Comparison of ENCODE assay signal across 10 cellular contexts in genomic region chr4:190179030-190179739, GRCh38. TPM values are rescaled to one million over a fixed set of nuclear protein-coding genes. Genes with fewer than 3 reads are reported as not detected.
DNase-seq lines count a peak whose midpoint lies in the region; ATAC-seq and TF ChIP-seq lines count a peak whose summit lies in the region.
"Not testable (repeated sequence)": the region's sequence is repeated elsewhere in the genome, so short reads cannot be mapped to it uniquely, and the experiment has no call there.
"Had no signal": no experiment of that assay in that cellular context is flagged by ENCODE, and none has a peak within 500 bp of the region (broad histone marks: within the 10 kb centered on the region; RNA-seq: fewer than 3 reads in every experiment).

No MANE protein-coding gene starts in this region.

- not testable (repeated sequence) for H3K27ac Mint-ChIP-seq in activated naive CD8-positive, alpha-beta T cell treated with anti-CD3 and anti-CD28 coated beads, Interleukin-2, amount 10 ng/mL, durations not matched to agents 7 days and 5 days

- not testable (repeated sequence) for H2BK5ac ChIP-seq in IMR-90 (ENCODE audit: low read depth, low read length, poor library complexity, severe bottlenecking)

- H3K27ac ChIP-seq in IMR-90 (ENCODE audit: insufficient read depth, low read length); gastrocnemius medialis: not testable (repeated sequence)

- not testable (repeated sequence) for H2AK5ac ChIP-seq in IMR-90 (ENCODE audit: low read depth, low read length)

- H3K4me3 Mint-ChIP-seq in activated naive CD8-positive, alpha-beta T cell treated with anti-CD3 and anti-CD28 coated beads, Interleukin-2, amount 10 ng/mL, durations not matched to agents 7 days and 5 days = not testable (repeated sequence)

- DNase-seq in IMR-90; activated naive CD8-positive, alpha-beta T cell treated with anti-CD3 and anti-CD28 coated beads, Interleukin-2, amount 10 ng/mL, durations not matched to agents 7 days and 5 days; left lobe of liver (ENCODE audit: low spot score); gastrocnemius medialis: not testable (repeated sequence)

- H3K4me3 ChIP-seq in IMR-90 (ENCODE audit: insufficient read depth, low read depth, low read length); gastrocnemius medialis: not testable (repeated sequence)

- H3K9me1 ChIP-seq in IMR-90 (ENCODE audit: insufficient read depth, low read length) = not testable (repeated sequence)

- not testable (repeated sequence) for TF ChIP-seq RAD21 in IMR-90 (IDR thresholded peaks at IDR 0.05; ENCODE audit: low read length)

- peak; percentile 64 for ATAC-seq in GM18502 (IDR thresholded peaks at IDR 0.05; ENCODE audit: poor library complexity, unreplicated experiment)
- ATAC-seq in GM19467 (IDR thresholded peaks at IDR 0.05; ENCODE audit: unreplicated experiment) = peak; percentile 54
- peak; percentile 56 for ATAC-seq in HG02610 (IDR thresholded peaks at IDR 0.05; ENCODE audit: unreplicated experiment)
- ATAC-seq in HG03103 (IDR thresholded peaks at IDR 0.05; ENCODE audit: low read depth, unreplicated experiment) = peak; percentile 49
- ATAC-seq in IMR-90 (ENCODE audit: low read depth) = peak; percentile 69
- ATAC-seq in activated naive CD8-positive, alpha-beta T cell treated with anti-CD3 and anti-CD28 coated beads, Interleukin-2, amount 10 ng/mL, durations not matched to agents 7 days and 5 days (ENCODE audit: low read depth) = peak; percentile 39
- ATAC-seq in left lobe of liver = peak; percentile 70
- ATAC-seq in gastrocnemius medialis = peak; percentile 69 to 71

- not testable (repeated sequence) for H4K20me1 ChIP-seq in IMR-90 (ENCODE audit: insufficient read depth, low read length)

- H3K79me1 ChIP-seq in IMR-90 (ENCODE audit: low read depth in 1 of 2, low read length in 2 of 2) = not testable (repeated sequence)

- H4K8ac ChIP-seq in IMR-90 (ENCODE audit: low read depth in 2 of 2, low read length in 2 of 2) = not testable (repeated sequence)

- H3K4me1 Mint-ChIP-seq in activated naive CD8-positive, alpha-beta T cell treated with anti-CD3 and anti-CD28 coated beads, Interleukin-2, amount 10 ng/mL, durations not matched to agents 7 days and 5 days = not testable (repeated sequence)

- not testable (repeated sequence) for TF ChIP-seq CTCF in IMR-90 (conservative IDR thresholded peaks at IDR 0.05; ENCODE audit: low read depth, low read length); gastrocnemius medialis (IDR thresholded peaks at IDR 0.05 in 4 of 5, conservative IDR thresholded peaks at IDR 0.05 in 1 of 5)

- H4K91ac ChIP-seq in IMR-90 (ENCODE audit: insufficient read depth, low read depth, low read length) = not testable (repeated sequence)

- not testable (repeated sequence) for H3K27me3 ChIP-seq in IMR-90 (ENCODE audit: control insufficient read depth, insufficient read depth, low read length); gastrocnemius medialis

- H3K9me3 Mint-ChIP-seq in activated naive CD8-positive, alpha-beta T cell treated with anti-CD3 and anti-CD28 coated beads, Interleukin-2, amount 10 ng/mL, durations not matched to agents 7 days and 5 days = not testable (repeated sequence)

- H2AK9ac ChIP-seq in IMR-90 (replicated peaks; ENCODE audit: low read depth, low read length, poor library complexity) = not testable (repeated sequence)

- H3K27me3 Mint-ChIP-seq in activated naive CD8-positive, alpha-beta T cell treated with anti-CD3 and anti-CD28 coated beads, Interleukin-2, amount 10 ng/mL, durations not matched to agents 7 days and 5 days = not testable (repeated sequence)

- not testable (repeated sequence) for H3K18ac ChIP-seq in IMR-90 (ENCODE audit: low read depth, low read length)

- H3K36me3 Mint-ChIP-seq in activated naive CD8-positive, alpha-beta T cell treated with anti-CD3 and anti-CD28 coated beads, Interleukin-2, amount 10 ng/mL, durations not matched to agents 7 days and 5 days = not testable (repeated sequence)

- BruUV-seq in IMR-90 (replicated peaks; lab: Mats Ljungman, UMichigan) = not testable (repeated sequence)

- not testable (repeated sequence) for H3K9me3 ChIP-seq in IMR-90 (ENCODE audit: control insufficient read depth, insufficient read depth, low read length); gastrocnemius medialis

- not testable (repeated sequence) for H2BK120ac ChIP-seq in IMR-90 (ENCODE audit: low read depth, low read length)

- CTCF ChIA-PET in IMR-90 (lab: Yijun Ruan, JAX) = not testable (repeated sequence)

- H3K14ac ChIP-seq in IMR-90 (replicated peaks; ENCODE audit: low read depth, low read length) = not testable (repeated sequence)

- not testable (repeated sequence) for H3K4ac ChIP-seq in IMR-90 (ENCODE audit: low read depth, low read length)

- intact Hi-C loops in IMR-90 (cut with micrococcal nuclease); gastrocnemius medialis (cut with DNase I; ENCODE audit: low total_unique reads): not testable (repeated sequence)

- WGBS in IMR-90 (ENCODE audit: extremely low coverage in 2 of 2, insufficient read length in 1 of 2), 2 experiments = no CpG with 5 or more reads among the region's 2 CpGs

- H3K9ac ChIP-seq in IMR-90 (ENCODE audit: low read depth, low read length) = not testable (repeated sequence)

- POLR2A ChIA-PET in IMR-90 (lab: Charles Lee; ENCODE audit: unreplicated experiment); activated naive CD8-positive, alpha-beta T cell treated with anti-CD3 and anti-CD28 coated beads, Interleukin-2, amount 10 ng/mL, durations not matched to agents 7 days and 5 days (lab: Charles Lee): not testable (repeated sequence)

- not testable (repeated sequence) for H4K5ac ChIP-seq in IMR-90 (ENCODE audit: low read depth, low read length)

- H3K56ac ChIP-seq in IMR-90 (ENCODE audit: extremely low read depth, insufficient read depth, low read length) = not testable (repeated sequence)

- H3K36me3 ChIP-seq in IMR-90 (ENCODE audit: control insufficient read depth, insufficient read depth, low read length); gastrocnemius medialis: not testable (repeated sequence)

- dilution Hi-C loops in IMR-90 (cut with HindIII; ENCODE audit: low sequenced_read_pairs, unreplicated experiment) = not testable (repeated sequence)

- TF ChIP-seq POLR2A in IMR-90 (IDR thresholded peaks at IDR 0.05; ENCODE audit: low read depth, low read length); gastrocnemius medialis (IDR thresholded peaks at IDR 0.05): not testable (repeated sequence)

- H2BK15ac ChIP-seq in IMR-90 (ENCODE audit: low read depth, low read length) = not testable (repeated sequence)

- in situ Hi-C loops in IMR-90 (cut with MboI; ENCODE audit: low sequenced_read_pairs); gastrocnemius medialis (cut with MboI; ENCODE audit: low sequenced_read_pairs in 4 of 4): not testable (repeated sequence)

- not testable (repeated sequence) for H3K23ac ChIP-seq in IMR-90 (ENCODE audit: low read depth, low read length)

- not testable (repeated sequence) for H3K4me1 ChIP-seq in IMR-90 (ENCODE audit: control insufficient read depth, insufficient read depth, low read length); gastrocnemius medialis

- not testable (repeated sequence) for H2AFZ ChIP-seq in IMR-90 (replicated peaks; ENCODE audit: low read length, poor library complexity)

- H3K4me2 ChIP-seq in IMR-90 (ENCODE audit: low read depth, low read length) = not testable (repeated sequence)

- H2BK20ac ChIP-seq in IMR-90 (ENCODE audit: low read depth, low read length) = not testable (repeated sequence)

RNA-seq across cellular contexts. Expression of gene DUX4, which starts 5.6 kb away (rescaled TPM):
- not detected in 2 replicates for total RNA-seq in IMR-90 (2012; rRNA removed)
- not detected in 2 replicates for polyA plus RNA-seq in IMR-90 (2012; rRNA removed)
- polyA plus RNA-seq in IMR-90 (2012; cell fraction: cytosol; rRNA removed) = not detected in 2 replicates
- polyA plus RNA-seq in IMR-90 (2012; cell fraction: nucleus; rRNA removed; ENCODE audit: low replicate concordance) = not detected in 2 replicates
- total RNA-seq in activated naive CD8-positive, alpha-beta T cell treated with anti-CD3 and anti-CD28 coated beads, Interleukin-2, amount 10 ng/mL, durations not matched to agents 7 days and 5 days = not detected
- total RNA-seq in left lobe of liver = not detected
- total RNA-seq in gastrocnemius medialis = not detected
- total RNA-seq: frontal cortex, OCI-LY7 had no signal
